In the genomic region with DNA sequence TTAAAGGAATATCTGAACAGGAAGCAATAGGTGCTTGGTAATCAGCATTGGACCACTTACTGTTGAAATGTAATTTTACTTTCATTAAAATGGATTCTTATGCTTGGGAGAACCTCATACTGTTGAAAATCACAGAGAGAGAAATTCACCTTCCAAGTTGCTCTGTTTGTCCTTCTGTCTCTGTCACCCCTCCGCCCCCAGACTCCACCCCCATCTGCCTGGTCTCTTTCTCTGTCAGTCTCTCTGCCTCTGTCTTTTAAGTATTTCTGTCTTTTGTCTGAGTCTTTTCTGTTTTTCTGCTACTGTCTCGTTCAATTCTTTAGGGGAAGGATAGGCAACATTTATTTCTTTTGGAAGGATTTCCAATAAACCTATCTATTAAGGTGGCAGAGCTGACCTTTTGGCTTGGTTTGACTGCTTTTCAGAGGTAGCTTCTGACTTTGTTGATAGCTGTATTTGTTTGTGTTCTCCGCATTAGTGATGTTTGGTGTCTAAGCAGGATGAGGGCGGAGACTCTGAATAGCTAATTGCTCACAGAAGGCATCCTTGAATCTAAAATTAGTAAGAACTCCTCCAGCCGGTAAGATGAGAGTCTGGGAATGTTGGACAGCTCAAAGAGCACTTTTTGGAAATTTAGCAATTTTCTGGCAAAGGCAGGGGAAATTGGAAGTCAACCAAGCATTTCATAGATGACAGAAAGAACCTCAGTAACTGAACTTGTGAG, we compare ENCODE assay signal across 9 cellular contexts.
DNase-seq lines count a peak whose midpoint lies in the region; TF ChIP-seq lines count a peak whose summit lies in the region.
"Had no signal": no experiment of that assay in that cellular context is flagged by ENCODE, and none has a peak within 500 bp of the region (broad histone marks: within the 10 kb centered on the region; RNA-seq: fewer than 3 reads in every experiment).

No MANE protein-coding gene starts in this region.

- peaks cover 15% of the 10 kb centered on the region for H3K4me1 Mint-ChIP-seq in nephron progenitor cell

- peaks cover 1% of the 10 kb centered on the region for H3K36me3 Mint-ChIP-seq in nephron progenitor cell (ENCODE audit: low read depth)

- H3K36me3 ChIP-seq in ectodermal cell (ENCODE audit: control insufficient read depth, insufficient read depth, low read length): no peaks in the 10 kb centered on the region
- H3K36me3 ChIP-seq in mucosa of rectum (ENCODE audit: control insufficient read depth in 2 of 2, insufficient read depth in 2 of 2, low read length in 2 of 2): peaks cover 3 to 13% of the 10 kb centered on the region in 2 donors
- H3K36me3 ChIP-seq in vagina: no peaks in the 10 kb centered on the region

- H3K9me3 Mint-ChIP-seq in nephron progenitor cell: no peaks in the 10 kb centered on the region

- H3K9me3 ChIP-seq in ectodermal cell (ENCODE audit: control insufficient read depth, low read length) (no peaks in the 10 kb centered on the region), mucosa of rectum (ENCODE audit: control insufficient read depth in 2 of 2, low read length in 2 of 2) (no peaks in the 10 kb centered on the region), vagina (no peaks in the 10 kb centered on the region)

- H3K27ac ChIP-seq in ectodermal cell (ENCODE audit: insufficient read depth, low read depth, low read length, poor library complexity, severe bottlenecking) (peak overlapping the region; percentile 89), mucosa of rectum (ENCODE audit: low read depth in 2 of 2, low read length in 2 of 2) (peak overlapping the region; percentile 75 to 76), vagina (peak overlapping the region; percentile 66)

- WGBS in ectodermal cell, 2 experiments: 66 to 67% methylated on average over 5 of the region's 5 CpGs

- DNase-seq in stimulated activated naive CD4-positive, alpha-beta T cell treated with Interleukin-2 at 50 U/mL for 16 hours (lab: John Stamatoyannopoulos, UW): peak; percentile 49
- DNase-seq in stimulated activated naive CD4-positive, alpha-beta T cell (lab: John Stamatoyannopoulos, UW): no peak
- DNase-seq in vagina (ENCODE audit: extremely low spot score in 2 of 2): no peak
- no peak for DNase-seq in nephron progenitor cell
- DNase-seq in SIG-M5 treated with dmso at 0.1 percent for 504 hours (lab: John Stamatoyannopoulos, UW; ENCODE audit: unreplicated experiment): no peak
- DNase-seq in NCI-H2227 treated with DMSO at 0.1 percent for 48 hours (lab: John Stamatoyannopoulos, UW): no peak
- DNase-seq: effector CD8-positive, alpha-beta T cell had no signal

- H3K27me3 Mint-ChIP-seq in nephron progenitor cell (ENCODE audit: low read depth, poor library complexity): no peaks in the 10 kb centered on the region

- TF ChIP-seq CTCF in vagina (IDR thresholded peaks at IDR 0.05) (no peak), nephron progenitor cell (IDR thresholded peaks at IDR 0.05) (no peak)

- H3K4me3 ChIP-seq in ectodermal cell (ENCODE audit: insufficient read depth, low read depth, low read length) (peak overlapping the region; percentile 3), mucosa of rectum (ENCODE audit: low read length in 2 of 2) (peak overlapping the region; percentile 54 to 73), vagina (peak overlapping the region; percentile 56 to 59)

- H3K4me3 Mint-ChIP-seq in nephron progenitor cell: no peak overlapping the region

- peak in 1 of 2 donors; percentile 26 for TF ChIP-seq POLR2A in vagina (IDR thresholded peaks at IDR 0.05)

- H3K27me3 ChIP-seq in ectodermal cell (ENCODE audit: control insufficient read depth, insufficient read depth, low read length, poor library complexity, severe bottlenecking): no peaks in the 10 kb centered on the region
- H3K27me3 ChIP-seq in mucosa of rectum (ENCODE audit: control insufficient read depth in 2 of 2, insufficient read depth in 2 of 2, low read length in 2 of 2): no peaks in the 10 kb centered on the region
- H3K27me3 ChIP-seq in vagina: no peaks in the 10 kb centered on the region

- H3K27ac Mint-ChIP-seq in nephron progenitor cell: no peak overlapping the region

- peaks cover 50% of the 10 kb centered on the region for H3K4me1 ChIP-seq in ectodermal cell (ENCODE audit: control insufficient read depth, insufficient read depth, low read length)
- peaks cover 15 to 18% of the 10 kb centered on the region in 2 donors for H3K4me1 ChIP-seq in mucosa of rectum (ENCODE audit: control insufficient read depth in 2 of 2, insufficient read depth in 2 of 2, low read length in 2 of 2)
- H3K4me1 ChIP-seq in vagina: peaks cover 86% of the 10 kb centered on the region

- intact Hi-C loops in vagina (cut with DNase I): loop anchor here (5.0 kb wide), 1 partner anchor 102 kb away; no protein-coding TSS in a partner anchor

- peak overlapping the region; percentile 35 to 46 for H3K9ac ChIP-seq in mucosa of rectum (ENCODE audit: low read depth in 1 of 2, low read length in 2 of 2)

Comparison
In these comparisons a context has a peak if more than half of its experiments do, and no peak if none do; other contexts are left out.
1. H3K4me3 ChIP-seq: peak in every context shown above with its lines; median percentile 64 in mucosa of rectum; 58 in vagina; 3 in ectodermal cell.